ENCODE assay signal across 29 cellular contexts in genomic region chr3:178465260-178466180, GRCh38.
DNase-seq lines count a peak whose midpoint lies in the region; ATAC-seq and TF ChIP-seq lines count a peak whose summit lies in the region.
"Had no signal": no experiment of that assay in that cellular context is flagged by ENCODE, and none has a peak within 500 bp of the region (broad histone marks: within the 10 kb centered on the region; RNA-seq: fewer than 3 reads in every experiment).

No MANE protein-coding gene starts in this region.

- H3K9me3 ChIP-seq in OCI-LY7 (ENCODE audit: low read length): no peaks in the 10 kb centered on the region
- H3K9me3 ChIP-seq: Caco-2, esophagus squamous epithelium, gastrocnemius medialis, HAP-1, sigmoid colon had no signal

- peaks cover 30% of the 10 kb centered on the region for H3K27me3 Mint-ChIP-seq in activated naive CD8-positive, alpha-beta T cell treated with anti-CD3 and anti-CD28 coated beads for 36 hours

- H3K9me2 ChIP-seq in OCI-LY7 (ENCODE audit: insufficient read depth, low read length): no peaks in the 10 kb centered on the region

- H3K36me3 Mint-ChIP-seq in activated naive CD8-positive, alpha-beta T cell treated with anti-CD3 and anti-CD28 coated beads for 36 hours: no peaks in the 10 kb centered on the region
- H3K36me3 Mint-ChIP-seq: activated CD4-positive, alpha-beta memory T cell treated with anti-CD3 and anti-CD28 coated beads for 36 hours; type B pancreatic cell had no signal

- no peak overlapping the region for H3K27ac Mint-ChIP-seq in activated naive CD8-positive, alpha-beta T cell treated with anti-CD3 and anti-CD28 coated beads for 36 hours
- H3K27ac Mint-ChIP-seq: activated B cell treated with CpG ODN at 0.5 μM for 24 hours; activated CD4-positive, alpha-beta memory T cell treated with anti-CD3 and anti-CD28 coated beads for 36 hours; activated naive CD8-positive, alpha-beta T cell treated with anti-CD3 and anti-CD28 coated beads, Interleukin-2, amount 50 U/mL, for 24 hours; endodermal cell; type B pancreatic cell had no signal

- CTCF ChIA-PET in OCI-LY7 (lab: Charles Lee; ENCODE audit: unreplicated experiment): interaction anchor here (1.1 kb wide), 1 partner anchor 322 kb away, joined by 4 read pairs; no protein-coding TSS in a partner anchor

- BruUV-seq in OCI-LY7 (replicated peaks; lab: Mats Ljungman, UMichigan): no TSS peak

- H3K4me1 Mint-ChIP-seq in activated naive CD8-positive, alpha-beta T cell treated with anti-CD3 and anti-CD28 coated beads for 36 hours: no peaks in the 10 kb centered on the region
- H3K4me1 Mint-ChIP-seq: activated naive CD8-positive, alpha-beta T cell treated with anti-CD3 and anti-CD28 coated beads, Interleukin-2, amount 50 U/mL, for 24 hours; endodermal cell; neural crest cell had no signal

- intact Hi-C loops in OCI-LY7 (cut with micrococcal nuclease; ENCODE audit: unreplicated experiment): no loop called here

- H3K4me3 ChIP-seq in GM12865 (ENCODE audit: low read depth, low read length): no peak overlapping the region
- H3K4me3 ChIP-seq in OCI-LY7 (ENCODE audit: low read depth, low read length, poor library complexity, severe bottlenecking): no peak overlapping the region
- H3K4me3 ChIP-seq: BLaER1, esophagus squamous epithelium, gastrocnemius medialis, HAP-1, sigmoid colon had no signal

- no peaks in the 10 kb centered on the region for H4K20me1 ChIP-seq in OCI-LY7 (ENCODE audit: insufficient read depth, low read length)
- H4K20me1 ChIP-seq: BLaER1 had no signal

- no peak for TF ChIP-seq CTCF in GM12865 (IDR thresholded peaks at IDR 0.05; ENCODE audit: insufficient read depth, low read depth, low read length, missing control alignments)
- TF ChIP-seq CTCF in OCI-LY7 (conservative IDR thresholded peaks at IDR 0.05; ENCODE audit: low read length): no peak

- no peaks in the 10 kb centered on the region for H3K9me3 Mint-ChIP-seq in activated naive CD8-positive, alpha-beta T cell treated with anti-CD3 and anti-CD28 coated beads for 36 hours
- H3K9me3 Mint-ChIP-seq: activated B cell treated with CpG ODN at 0.5 μM for 24 hours; activated CD4-positive, alpha-beta memory T cell treated with anti-CD3 and anti-CD28 coated beads for 36 hours; activated naive CD8-positive, alpha-beta T cell treated with anti-CD3 and anti-CD28 coated beads, Interleukin-2, amount 50 U/mL, for 24 hours; neural crest cell had no signal

- H3K4me2 ChIP-seq in OCI-LY7 (ENCODE audit: low read length): no peak overlapping the region
- H3K4me2 ChIP-seq: BLaER1 had no signal

- POLR2A ChIA-PET in OCI-LY7 (lab: Charles Lee): interaction anchor here (0.5 to 3.4 kb wide), 11 partner anchors 10 to 231 kb away, joined by 3 to 14 read pairs (median 3); no protein-coding TSS in a partner anchor

- H3K4me1 ChIP-seq in OCI-LY7 (ENCODE audit: insufficient read depth, low read length, poor library complexity, severe bottlenecking): no peaks in the 10 kb centered on the region
- H3K4me1 ChIP-seq: BLaER1, Caco-2, esophagus squamous epithelium, gastrocnemius medialis, HAP-1, sigmoid colon had no signal

- H3K4me3 Mint-ChIP-seq in activated naive CD8-positive, alpha-beta T cell treated with anti-CD3 and anti-CD28 coated beads for 36 hours: no peak overlapping the region
- H3K4me3 Mint-ChIP-seq: activated B cell treated with CpG ODN at 0.5 μM for 24 hours; activated CD4-positive, alpha-beta memory T cell treated with anti-CD3 and anti-CD28 coated beads for 36 hours; activated naive CD8-positive, alpha-beta T cell treated with anti-CD3 and anti-CD28 coated beads, Interleukin-2, amount 50 U/mL, for 24 hours; endodermal cell; neural crest cell; type B pancreatic cell had no signal

- H3K36me3 ChIP-seq in OCI-LY7 (ENCODE audit: insufficient read depth, low read length): no peaks in the 10 kb centered on the region
- H3K36me3 ChIP-seq: BLaER1, esophagus squamous epithelium, gastrocnemius medialis, HAP-1, sigmoid colon had no signal

- ATAC-seq in GM19324 (IDR thresholded peaks at IDR 0.05; ENCODE audit: low FRiP score, unreplicated experiment): peak; percentile 68
- peak; percentile 42 for ATAC-seq in HG02759 (IDR thresholded peaks at IDR 0.05; ENCODE audit: unreplicated experiment)
- ATAC-seq in HG03565 (IDR thresholded peaks at IDR 0.05; ENCODE audit: unreplicated experiment): peak; percentile 61
- ATAC-seq: activated naive CD8-positive, alpha-beta T cell treated with anti-CD3 and anti-CD28 coated beads, Interleukin-2, amount 50 U/mL, for 24 hours; gastrocnemius medialis had no signal

- DNase-seq in GM12865 (ENCODE audit: low read depth) (peak; percentile 13), UCSD-AML1 (lab: John Stamatoyannopoulos, UW; ENCODE audit: unreplicated experiment) (no peak), OCI-LY7 (ENCODE audit: low spot score) (no peak)
- DNase-seq in activated naive CD8-positive, alpha-beta T cell treated with anti-CD3 and anti-CD28 coated beads for 36 hours: no peak
- DNase-seq in stimulated activated naive CD4-positive, alpha-beta T cell (lab: John Stamatoyannopoulos, UW): no peak
- DNase-seq: activated B cell treated with CpG ODN at 0.5 μM for 24 hours; activated CD4-positive, alpha-beta memory T cell treated with anti-CD3 and anti-CD28 coated beads for 36 hours; activated effector memory CD4-positive, alpha-beta T cell treated with anti-CD3 and anti-CD28 coated beads, Interleukin-2, amount 50 U/mL, for 16 hours; activated naive CD8-positive, alpha-beta T cell treated with anti-CD3 and anti-CD28 coated beads, Interleukin-2, amount 50 U/mL, for 24 hours; Caco-2; endodermal cell; esophagus squamous epithelium; gastrocnemius medialis; hippocampal formation; NCI-H1436; NCI-H2107; NCI-H510A treated with DMSO at 0.1 percent for 48 hours; posterior cingulate gyrus; sigmoid colon; stimulated activated CD4-positive, alpha-beta T cell treated with anti-CD3 and anti-CD28 coated beads, Interleukin-15, amount 100 ng/mL, for 24 hours; T1000 had no signal

- no peak overlapping the region for H2AFZ ChIP-seq in OCI-LY7 (ENCODE audit: low read length)

- no peak overlapping the region for H3K27ac ChIP-seq in OCI-LY7 (ENCODE audit: low read depth, low read length, poor library complexity, severe bottlenecking)
- H3K27ac ChIP-seq: BLaER1, esophagus squamous epithelium, gastrocnemius medialis, RWPE1, sigmoid colon had no signal

- no peaks in the 10 kb centered on the region for H3K79me2 ChIP-seq in OCI-LY7 (ENCODE audit: insufficient read depth, low read depth, low read length)
